In the genomic region with DNA sequence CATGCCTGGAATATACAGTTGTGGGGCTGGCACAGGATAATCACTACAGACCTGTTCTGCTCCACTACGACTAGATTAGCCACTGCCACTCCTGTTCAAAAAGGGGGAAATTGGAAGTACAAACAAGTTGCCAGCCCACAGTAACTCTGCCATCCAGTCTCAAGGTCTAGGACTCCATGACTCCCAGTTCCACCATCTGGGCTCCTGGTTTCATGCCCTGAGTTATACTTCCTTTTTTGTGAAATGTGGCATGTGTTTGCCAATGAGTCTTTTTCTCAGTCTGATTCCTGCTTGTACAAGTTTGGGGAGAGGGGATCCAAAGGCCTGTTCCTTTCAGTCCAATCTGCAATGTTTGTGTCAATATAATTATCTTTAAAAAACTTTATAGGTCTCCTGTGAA, we compare ENCODE assay signal across 12 cellular contexts. TPM values are rescaled to one million over a fixed set of nuclear protein-coding genes. Genes with fewer than 3 reads are reported as not detected.
DNase-seq lines count a peak whose midpoint lies in the region; ATAC-seq and TF ChIP-seq lines count a peak whose summit lies in the region.
"Had no signal": no experiment of that assay in that cellular context is flagged by ENCODE, and none has a peak within 500 bp of the region (broad histone marks: within the 10 kb centered on the region; RNA-seq: fewer than 3 reads in every experiment).

No MANE protein-coding gene starts in this region.

- peak overlapping the region; percentile 73 for H3K4me2 ChIP-seq in Loucy (ENCODE audit: low read depth, low read length, poor library complexity, severe bottlenecking)

- no peak for ATAC-seq in activated T-helper 17 cell treated with anti-CD3 and anti-CD28 coated beads, Interleukin-2, amount 50 U/mL, for 72 hours (replicated peaks)
- ATAC-seq in GM21423 (IDR thresholded peaks at IDR 0.05; ENCODE audit: unreplicated experiment) (no peak), aorta (ENCODE audit: low FRiP score) (no peak), GM18870 (IDR thresholded peaks at IDR 0.05; ENCODE audit: unreplicated experiment) (no peak)

- peaks cover 34% of the 10 kb centered on the region for H3K4me1 ChIP-seq in CD8-positive, alpha-beta memory T cell (ENCODE audit: insufficient read depth, low read length)
- peaks cover 28% of the 10 kb centered on the region for H3K4me1 ChIP-seq in Loucy (ENCODE audit: insufficient read depth, low read length, poor library complexity, severe bottlenecking)
- H3K4me1 ChIP-seq in aorta (ENCODE audit: control insufficient read depth in 1 of 2, insufficient read depth in 2 of 2, low read length in 2 of 2): no peaks in the 10 kb centered on the region

- no peaks in the 10 kb centered on the region for H3K9me3 ChIP-seq in CD8-positive, alpha-beta memory T cell (ENCODE audit: low read length)
- H3K9me3 ChIP-seq in Loucy (ENCODE audit: insufficient read depth, low read depth, low read length): no peaks in the 10 kb centered on the region
- no peaks in the 10 kb centered on the region for H3K9me3 ChIP-seq in aorta (ENCODE audit: control insufficient read depth, low read length)

- H3K4me1 Mint-ChIP-seq in CD8-positive, alpha-beta memory T cell: peaks cover 31 to 53% (median 50%) of the 10 kb centered on the region in 3 donors
- peaks cover 19% of the 10 kb centered on the region for H3K4me1 Mint-ChIP-seq in activated T-helper 17 cell treated with anti-CD3 and anti-CD28 coated beads, Interleukin-2, amount 50 U/mL, for 72 hours
- peaks cover 30% of the 10 kb centered on the region for H3K4me1 Mint-ChIP-seq in nephron progenitor cell

- WGBS in aorta, 2 donors: 88 to 89% methylated on average over 1 of the region's 1 CpG

- H3K9me2 ChIP-seq in Loucy (replicated peaks; ENCODE audit: low read depth, low read length): no peaks in the 10 kb centered on the region

- TF ChIP-seq CTCF in Loucy (conservative IDR thresholded peaks at IDR 0.05; ENCODE audit: low read length) (no peak), nephron progenitor cell (IDR thresholded peaks at IDR 0.05) (no peak)

- peaks cover 0 to 19% (median 0%) of the 10 kb centered on the region in 3 donors for H3K36me3 Mint-ChIP-seq in CD8-positive, alpha-beta memory T cell
- peaks cover 22% of the 10 kb centered on the region for H3K36me3 Mint-ChIP-seq in activated T-helper 17 cell treated with anti-CD3 and anti-CD28 coated beads, Interleukin-2, amount 50 U/mL, for 72 hours (ENCODE audit: low read depth)
- H3K36me3 Mint-ChIP-seq in nephron progenitor cell (ENCODE audit: low read depth): peaks cover 14% of the 10 kb centered on the region

- no peaks in the 10 kb centered on the region for H3F3A ChIP-seq in Loucy (ENCODE audit: low read depth)

- H3K27ac ChIP-seq in CD8-positive, alpha-beta memory T cell (ENCODE audit: low read depth, low read length): peak overlapping the region; percentile 80
- no peak overlapping the region for H3K27ac ChIP-seq in aorta (ENCODE audit: low read depth in 1 of 2, low read length in 2 of 2)

- no peaks in the 10 kb centered on the region for H3K27me3 Mint-ChIP-seq in CD8-positive, alpha-beta memory T cell
- H3K27me3 Mint-ChIP-seq in activated T-helper 17 cell treated with anti-CD3 and anti-CD28 coated beads, Interleukin-2, amount 50 U/mL, for 72 hours: no peaks in the 10 kb centered on the region
- H3K27me3 Mint-ChIP-seq in nephron progenitor cell (ENCODE audit: low read depth, poor library complexity): peaks cover 46% of the 10 kb centered on the region

- CTCF ChIA-PET in CD8-positive, alpha-beta memory T cell (lab: Charles Lee): interaction anchor here (1.7 to 29.4 kb wide), 6 partner anchors 24 to 355 kb away, joined by 4 to 369 read pairs (median 52); a partner anchor contains a TSS

- H4K20me1 ChIP-seq in Loucy (ENCODE audit: insufficient read depth, low read length, poor library complexity, severe bottlenecking): peaks cover 22% of the 10 kb centered on the region

- no peak overlapping the region for H3K9ac ChIP-seq in Loucy (ENCODE audit: low read depth, low read length, poor library complexity, severe bottlenecking)

- intact Hi-C loops in aorta (cut with DNase I): loop anchor here (2.0 to 10.0 kb wide), 5 partner anchors 62 to 327 kb away; a partner anchor contains a TSS

- no peaks in the 10 kb centered on the region for H3K27me3 ChIP-seq in CD8-positive, alpha-beta memory T cell (ENCODE audit: insufficient read depth, low read length, poor library complexity, severe bottlenecking)
- H3K27me3 ChIP-seq in Loucy (ENCODE audit: insufficient read depth, low read length, poor library complexity, severe bottlenecking) (no peaks in the 10 kb centered on the region), aorta (ENCODE audit: control insufficient read depth in 1 of 2, insufficient read depth in 2 of 2, low read length in 1 of 2) (no peaks in the 10 kb centered on the region)

- H3K27ac Mint-ChIP-seq in CD8-positive, alpha-beta memory T cell: peak overlapping the region in 5 of 8 donors; percentile 33 to 96 (median 76)
- no peak overlapping the region for H3K27ac Mint-ChIP-seq in activated T-helper 17 cell treated with anti-CD3 and anti-CD28 coated beads, Interleukin-2, amount 50 U/mL, for 72 hours
- no peak overlapping the region for H3K27ac Mint-ChIP-seq in nephron progenitor cell

- peaks cover 24% of the 10 kb centered on the region for H3K79me2 ChIP-seq in Loucy (ENCODE audit: insufficient read depth, low read length)

- no peak overlapping the region for H3K4me3 ChIP-seq in CD8-positive, alpha-beta memory T cell (ENCODE audit: low read length)
- no peak overlapping the region for H3K4me3 ChIP-seq in Loucy (ENCODE audit: low read length, poor library complexity, severe bottlenecking)
- H3K4me3 ChIP-seq in aorta (ENCODE audit: low read length in 2 of 2): no peak overlapping the region

- no peak for DNase-seq in CD8-positive, alpha-beta memory T cell
- no peak for DNase-seq in nephron progenitor cell
- no peak for DNase-seq in aorta
- DNase-seq: activated effector memory CD4-positive, alpha-beta T cell treated with Interleukin-2 at 50 U/mL for 16 hours; NCI-H1436; NCI-H526 treated with DMSO at 0.1 percent for 48 hours; substantia nigra had no signal

- peaks cover 0 to 2% (median 0%) of the 10 kb centered on the region in 5 donors for H3K9me3 Mint-ChIP-seq in CD8-positive, alpha-beta memory T cell
- H3K9me3 Mint-ChIP-seq in activated T-helper 17 cell treated with anti-CD3 and anti-CD28 coated beads, Interleukin-2, amount 50 U/mL, for 72 hours: no peaks in the 10 kb centered on the region
- H3K9me3 Mint-ChIP-seq in nephron progenitor cell: peaks cover 44% of the 10 kb centered on the region

- peaks cover 3% of the 10 kb centered on the region for H3K36me3 ChIP-seq in CD8-positive, alpha-beta memory T cell (ENCODE audit: insufficient read depth, low read length)
- no peaks in the 10 kb centered on the region for H3K36me3 ChIP-seq in Loucy (ENCODE audit: insufficient read depth, low read length)
- no peaks in the 10 kb centered on the region for H3K36me3 ChIP-seq in aorta (ENCODE audit: control insufficient read depth in 1 of 2, insufficient read depth in 2 of 2, low read length in 1 of 2)

- no peak overlapping the region for H2AFZ ChIP-seq in Loucy (ENCODE audit: low read length)

- peak overlapping the region in 4 of 7 donors; percentile 21 to 95 (median 52) for H3K4me3 Mint-ChIP-seq in CD8-positive, alpha-beta memory T cell
- H3K4me3 Mint-ChIP-seq in activated T-helper 17 cell treated with anti-CD3 and anti-CD28 coated beads, Interleukin-2, amount 50 U/mL, for 72 hours: peak overlapping the region; percentile 87
- peak overlapping the region; percentile 42 for H3K4me3 Mint-ChIP-seq in nephron progenitor cell

- POLR2A ChIA-PET in CD8-positive, alpha-beta memory T cell (lab: Charles Lee): interaction anchor here (1.6 to 5.8 kb wide), 5 partner anchors 25 to 74 kb away, joined by 8 to 50 read pairs (median 23); a partner anchor contains a TSS

RNA-seq across cellular contexts. Expression of a gene that starts 1.0 kb away (rescaled TPM):
- 10 to 100 TPM; 21.5 to 22.9 TPM for total RNA-seq in CD8-positive, alpha-beta memory T cell
- polyA plus RNA-seq in CD8-positive, alpha-beta memory T cell: 96.7 TPM
- total RNA-seq in activated T-helper 17 cell treated with anti-CD3 and anti-CD28 coated beads, Interleukin-2, amount 50 U/mL, for 72 hours: 10 to 100 TPM; 15.9 to 17.7 TPM
- 10 to 100 TPM; 10.8 to 12.5 TPM for total RNA-seq in aorta
- 1 to 10 TPM; 8.6 to 8.8 TPM for polyA plus RNA-seq in aorta

RNA-seq across cellular contexts. Expression of a gene that starts 5.3 kb away (rescaled TPM):
- total RNA-seq in CD8-positive, alpha-beta memory T cell: 10 to 100 TPM; 54.9 to 55.9 TPM
- polyA plus RNA-seq in CD8-positive, alpha-beta memory T cell: 142 TPM
- 10 to 100 TPM; 35.8 to 53.6 TPM for total RNA-seq in activated T-helper 17 cell treated with anti-CD3 and anti-CD28 coated beads, Interleukin-2, amount 50 U/mL, for 72 hours
- total RNA-seq in aorta: 10 to 100 TPM; 38.3 to 43.6 TPM
- polyA plus RNA-seq in aorta: 10 to 100 TPM; 47.8 to 91.0 TPM

RNA-seq across cellular contexts. Expression of a gene that starts 21.3 kb away (rescaled TPM):
- total RNA-seq in CD8-positive, alpha-beta memory T cell: 1 to 10 TPM; 1.0 to 1.2 TPM
- 1.7 TPM for polyA plus RNA-seq in CD8-positive, alpha-beta memory T cell
- total RNA-seq in activated T-helper 17 cell treated with anti-CD3 and anti-CD28 coated beads, Interleukin-2, amount 50 U/mL, for 72 hours: 1 to 10 TPM in 1 of 2 donors, under 1 TPM in 1; 0.87 to 2.5 TPM
- 1 to 10 TPM; 1.9 to 7.2 TPM for total RNA-seq in aorta
- polyA plus RNA-seq in aorta: 10 to 100 TPM in 1 of 2 donors, 1 to 10 TPM in 1; 4.3 to 17.2 TPM
- total RNA-seq: myocyte had no signal

Comparison
In these comparisons a context has a peak if more than half of its experiments do, and no peak if none do; other contexts are left out.
1. H3K27ac Mint-ChIP-seq: peak in CD8-positive, alpha-beta memory T cell (5 of 8); none in activated T-helper 17 cell treated with anti-CD3 and anti-CD28 coated beads, Interleukin-2, amount 50 U/mL, for 72 hours (single experiment) and nephron progenitor cell (single experiment).
2. Peak in every context shown above with its lines, with median percentiles within 50 percentile points of each other: H3K4me3 Mint-ChIP-seq.